In the genomic region with DNA sequence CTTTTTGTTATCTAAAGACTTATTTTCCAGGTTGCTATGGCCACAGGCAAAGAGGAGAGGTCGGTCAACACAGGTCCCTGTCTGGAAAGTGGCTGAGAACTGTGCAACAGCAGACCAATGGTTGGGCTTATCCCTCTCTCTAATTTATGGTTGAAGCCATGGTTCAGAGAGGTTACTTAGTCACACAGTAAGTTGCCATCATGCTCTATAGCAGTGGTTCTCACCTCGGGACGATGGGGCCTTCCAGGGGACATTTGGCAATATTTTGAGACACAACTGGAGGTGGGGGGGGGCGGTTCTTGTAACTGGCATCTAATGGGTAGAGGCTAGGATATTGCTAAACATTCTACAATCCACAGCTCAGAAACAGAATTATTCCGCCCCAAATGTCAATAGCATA, we compare ENCODE assay signal across 9 cellular contexts. TPM values are rescaled to one million over a fixed set of nuclear protein-coding genes. Genes with fewer than 3 reads are reported as not detected.
DNase-seq lines count a peak whose midpoint lies in the region; ATAC-seq and TF ChIP-seq lines count a peak whose summit lies in the region.
"Had no signal": no experiment of that assay in that cellular context is flagged by ENCODE, and none has a peak within 500 bp of the region (broad histone marks: within the 10 kb centered on the region; RNA-seq: fewer than 3 reads in every experiment).

No MANE protein-coding gene starts in this region.

- H3K27ac Mint-ChIP-seq in CD8-positive, alpha-beta memory T cell: peak overlapping the region in 7 of 8 donors; percentile 58 to 95 (median 74)

- H2AFZ ChIP-seq in MM.1S (ENCODE audit: low read length) (peak overlapping the region; percentile 99), parathyroid adenoma (peak overlapping the region; percentile 98)

- H3K4me2 ChIP-seq in MM.1S (ENCODE audit: low read depth, low read length): peak overlapping the region; percentile 100
- peak overlapping the region; percentile 98 for H3K4me2 ChIP-seq in parathyroid adenoma (ENCODE audit: low read length)

- CTCF ChIA-PET in CD8-positive, alpha-beta memory T cell (lab: Charles Lee): interaction anchor here (0.7 to 1.1 kb wide), 2 partner anchors 9 to 381 kb away, joined by 3 read pairs; no protein-coding TSS in a partner anchor

- H3K9me3 ChIP-seq in CD8-positive, alpha-beta memory T cell (ENCODE audit: low read length): no peaks in the 10 kb centered on the region
- H3K9me3 ChIP-seq in MM.1S (replicated peaks; ENCODE audit: insufficient read depth, low read length) (no peaks in the 10 kb centered on the region), colonic mucosa (no peaks in the 10 kb centered on the region), parathyroid adenoma (ENCODE audit: control insufficient read depth, low read length) (no peaks in the 10 kb centered on the region)

- peak overlapping the region; percentile 87 to 96 (median 92) for H3K4me3 Mint-ChIP-seq in CD8-positive, alpha-beta memory T cell

- POLR2A ChIA-PET in CD8-positive, alpha-beta memory T cell (lab: Charles Lee): no interaction called here

- H3K36me3 ChIP-seq in CD8-positive, alpha-beta memory T cell (ENCODE audit: insufficient read depth, low read length): no peaks in the 10 kb centered on the region
- H3K36me3 ChIP-seq in MM.1S (replicated peaks; ENCODE audit: insufficient read depth, low read length) (no peaks in the 10 kb centered on the region), colonic mucosa (no peaks in the 10 kb centered on the region), parathyroid adenoma (ENCODE audit: control insufficient read depth, insufficient read depth, low read length) (no peaks in the 10 kb centered on the region)
- H3K36me3 ChIP-seq: brain microvascular endothelial cell had no signal

- ATAC-seq in HG03439 (IDR thresholded peaks at IDR 0.05; ENCODE audit: unreplicated experiment): no peak
- ATAC-seq in HG03571 (IDR thresholded peaks at IDR 0.05; ENCODE audit: unreplicated experiment): no peak

- no peaks in the 10 kb centered on the region for H3K27me3 Mint-ChIP-seq in CD8-positive, alpha-beta memory T cell

- H3K4me1 ChIP-seq in CD8-positive, alpha-beta memory T cell (ENCODE audit: insufficient read depth, low read length): peaks cover 19% of the 10 kb centered on the region
- H3K4me1 ChIP-seq in MM.1S (ENCODE audit: low read length): peaks cover 8% of the 10 kb centered on the region
- H3K4me1 ChIP-seq in colonic mucosa: peaks cover 11% of the 10 kb centered on the region
- peaks cover 6% of the 10 kb centered on the region for H3K4me1 ChIP-seq in parathyroid adenoma

- H3K27me3 ChIP-seq in CD8-positive, alpha-beta memory T cell (ENCODE audit: insufficient read depth, low read length, poor library complexity, severe bottlenecking): no peaks in the 10 kb centered on the region
- no peaks in the 10 kb centered on the region for H3K27me3 ChIP-seq in MM.1S (replicated peaks; ENCODE audit: insufficient read depth, low read length)
- no peaks in the 10 kb centered on the region for H3K27me3 ChIP-seq in colonic mucosa
- H3K27me3 ChIP-seq in parathyroid adenoma (ENCODE audit: control insufficient read depth, insufficient read depth, low read length): no peaks in the 10 kb centered on the region
- H3K27me3 ChIP-seq: brain microvascular endothelial cell had no signal

- no peak overlapping the region for H3K4me3 ChIP-seq in CD8-positive, alpha-beta memory T cell (ENCODE audit: low read length)
- H3K4me3 ChIP-seq in MM.1S (ENCODE audit: low read length) (no peak overlapping the region; the same call in 1 of the 2 replicates), colonic mucosa (no peak overlapping the region), parathyroid adenoma (ENCODE audit: low read depth, low read length) (no peak overlapping the region)

- intact Hi-C loops in colonic mucosa (cut with DNase I): loop anchor here (5.0 to 10.0 kb wide), 2 partner anchors 145 to 1167 kb away; no protein-coding TSS in a partner anchor

- H3K9me3 Mint-ChIP-seq in CD8-positive, alpha-beta memory T cell: no peaks in the 10 kb centered on the region

- H3K36me3 Mint-ChIP-seq in CD8-positive, alpha-beta memory T cell: peaks cover 0 to 9% (median 0%) of the 10 kb centered on the region in 3 donors

- no peaks in the 10 kb centered on the region for H3K9me2 ChIP-seq in MM.1S (replicated peaks; ENCODE audit: insufficient read depth, low read length)

- peaks cover 20 to 42% (median 32%) of the 10 kb centered on the region in 3 donors for H3K4me1 Mint-ChIP-seq in CD8-positive, alpha-beta memory T cell

- H3F3A ChIP-seq in MM.1S (ENCODE audit: insufficient read depth, low read length): no peaks in the 10 kb centered on the region

- H4K20me1 ChIP-seq in MM.1S (ENCODE audit: insufficient read depth, low read length): no peaks in the 10 kb centered on the region

- H3K79me2 ChIP-seq in MM.1S (ENCODE audit: low read length) (no peaks in the 10 kb centered on the region), parathyroid adenoma (no peaks in the 10 kb centered on the region)

- H3K27ac ChIP-seq in CD8-positive, alpha-beta memory T cell (ENCODE audit: low read depth, low read length): no peak overlapping the region
- H3K27ac ChIP-seq in MM.1S (ENCODE audit: low read length) (no peak overlapping the region), colonic mucosa (peak overlapping the region; percentile 76), parathyroid adenoma (no peak overlapping the region)
- H3K27ac ChIP-seq: brain microvascular endothelial cell had no signal

- TF ChIP-seq CTCF in MM.1S (IDR thresholded peaks at IDR 0.05; ENCODE audit: low read length) (no peak), colonic mucosa (IDR thresholded peaks at IDR 0.05) (no peak), parathyroid adenoma (IDR thresholded peaks at IDR 0.05) (no peak)

- no peak for DNase-seq in CD8-positive, alpha-beta memory T cell
- DNase-seq in MM.1S (no peak), colonic mucosa (peak; percentile 26), SKM-1 treated with dmso at 0.1 percent for 144 hours (lab: John Stamatoyannopoulos, UW; ENCODE audit: unreplicated experiment) (no peak), RPMI8226 (no peak)

- H3K9ac ChIP-seq in MM.1S (ENCODE audit: low read length) (no peak overlapping the region; the same call in 1 of the 2 replicates), colonic mucosa (ENCODE audit: low read depth in 2 of 2, low read length in 2 of 2) (peak overlapping the region in 1 of 2 donors; percentile 96), parathyroid adenoma (no peak overlapping the region)

RNA-seq across cellular contexts. Expression of gene LDAF1, which starts 0.8 kb away (rescaled TPM):
- 1 to 10 TPM; 8.8 to 9.5 TPM for total RNA-seq in CD8-positive, alpha-beta memory T cell
- polyA plus RNA-seq in CD8-positive, alpha-beta memory T cell: 16.0 TPM
- total RNA-seq in colonic mucosa: 10 to 100 TPM; 25.6 to 58.2 TPM

RNA-seq across cellular contexts. Expression of gene DNAH3, which starts 7.0 kb away (rescaled TPM):
- total RNA-seq in CD8-positive, alpha-beta memory T cell: not detected
- polyA plus RNA-seq in CD8-positive, alpha-beta memory T cell: not detected
- total RNA-seq in colonic mucosa: 1 to 10 TPM; 4.2 to 5.1 TPM

RNA-seq across cellular contexts. Expression of gene ZP2, which starts 53.7 kb away (rescaled TPM):
- not detected for total RNA-seq in CD8-positive, alpha-beta memory T cell
- not detected for polyA plus RNA-seq in CD8-positive, alpha-beta memory T cell
- total RNA-seq in colonic mucosa: under 1 TPM; 0.25 to 0.27 TPM

Comparison
In these comparisons a context has a peak if more than half of its experiments do, and no peak if none do; other contexts are left out.
1. RNA of gene DNAH3, which starts 7.0 kb away (total RNA-seq): 4.2 to 5.1 TPM in colonic mucosa; not detected in CD8-positive, alpha-beta memory T cell; every median in the first group is over 4 times any median in the second.